ENCODE assay signal across 1 cellular context in the genomic region with DNA sequence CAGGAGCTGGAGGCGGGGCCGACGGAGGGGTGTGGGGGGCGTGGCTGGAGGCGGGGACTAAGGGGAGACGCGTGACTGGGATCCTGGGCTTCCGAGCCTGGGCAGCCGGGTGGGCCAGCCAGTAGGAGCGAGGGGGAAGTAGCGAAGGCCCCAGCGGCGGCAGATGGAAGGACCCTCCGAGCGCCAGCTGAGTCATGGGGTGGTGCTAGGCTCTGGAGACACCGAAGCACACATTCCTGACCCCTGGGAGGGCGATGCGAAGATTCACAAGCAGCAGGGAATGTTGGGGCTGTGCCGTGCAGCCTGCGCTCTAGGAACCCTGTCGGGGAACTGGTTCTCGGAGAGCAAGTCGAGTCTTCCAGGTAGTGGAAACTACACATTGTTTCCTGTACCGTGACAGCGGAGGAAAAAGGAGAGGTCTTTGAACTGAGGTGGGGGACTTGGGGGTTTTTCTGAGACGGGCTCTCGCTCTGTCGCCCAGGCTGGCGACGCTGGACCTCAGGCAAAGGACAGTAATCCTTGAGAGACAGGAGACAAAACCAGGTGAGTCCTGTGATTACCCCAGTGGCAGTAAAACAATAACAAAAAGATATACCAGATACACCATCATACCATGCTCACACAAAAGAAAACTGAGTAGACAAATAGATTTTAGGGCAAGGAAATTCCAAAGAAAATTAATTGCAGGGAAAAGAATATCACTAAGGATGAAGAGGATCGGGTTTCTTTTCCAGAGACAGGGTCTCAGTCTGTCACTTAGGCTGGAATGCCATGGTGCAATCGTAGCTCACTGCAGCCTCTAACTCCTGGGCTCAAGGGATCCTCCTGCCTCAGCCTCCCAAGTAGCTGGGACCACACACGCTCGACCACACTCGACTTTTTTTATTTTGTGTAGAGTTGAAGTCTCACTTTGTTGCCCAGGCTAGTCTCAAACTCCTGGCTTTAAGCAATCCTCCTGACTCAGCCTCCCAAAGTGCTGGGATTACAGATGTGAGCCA.
TF ChIP-seq lines count a peak whose summit lies in the region.

No MANE protein-coding gene starts in this region.

TF ChIP-seq in K562, 482 proteins besides CTCF, POLR2A, EP300 and RAD21 (continued from another document and continues in another):
- peak; percentile 54 for TF ChIP-seq TAF1 (IDR thresholded peaks at IDR 0.05; ENCODE audit: control insufficient read depth, extremely low read depth, insufficient read depth, low read length, severe bottlenecking)
- no peak for TF ChIP-seq NCOA4 (IDR thresholded peaks at IDR 0.05; ENCODE audit: partially characterized antibody)
- TF ChIP-seq KAT7 (CRISPR knock-in tag; IDR thresholded peaks at IDR 0.05; ENCODE audit: borderline replicate concordance): peak; percentile 30; the same call in 1 of the 2 replicates
- TF ChIP-seq CBFB (CRISPR knock-in tag; IDR thresholded peaks at IDR 0.05): no peak
- no peak for TF ChIP-seq MYNN (IDR thresholded peaks at IDR 0.05)
- TF ChIP-seq MYNN (CRISPR knock-in tag; IDR thresholded peaks at IDR 0.05): no peak
- no peak for TF ChIP-seq TAL1 (IDR thresholded peaks at IDR 0.05)
- TF ChIP-seq, protein P1, sequence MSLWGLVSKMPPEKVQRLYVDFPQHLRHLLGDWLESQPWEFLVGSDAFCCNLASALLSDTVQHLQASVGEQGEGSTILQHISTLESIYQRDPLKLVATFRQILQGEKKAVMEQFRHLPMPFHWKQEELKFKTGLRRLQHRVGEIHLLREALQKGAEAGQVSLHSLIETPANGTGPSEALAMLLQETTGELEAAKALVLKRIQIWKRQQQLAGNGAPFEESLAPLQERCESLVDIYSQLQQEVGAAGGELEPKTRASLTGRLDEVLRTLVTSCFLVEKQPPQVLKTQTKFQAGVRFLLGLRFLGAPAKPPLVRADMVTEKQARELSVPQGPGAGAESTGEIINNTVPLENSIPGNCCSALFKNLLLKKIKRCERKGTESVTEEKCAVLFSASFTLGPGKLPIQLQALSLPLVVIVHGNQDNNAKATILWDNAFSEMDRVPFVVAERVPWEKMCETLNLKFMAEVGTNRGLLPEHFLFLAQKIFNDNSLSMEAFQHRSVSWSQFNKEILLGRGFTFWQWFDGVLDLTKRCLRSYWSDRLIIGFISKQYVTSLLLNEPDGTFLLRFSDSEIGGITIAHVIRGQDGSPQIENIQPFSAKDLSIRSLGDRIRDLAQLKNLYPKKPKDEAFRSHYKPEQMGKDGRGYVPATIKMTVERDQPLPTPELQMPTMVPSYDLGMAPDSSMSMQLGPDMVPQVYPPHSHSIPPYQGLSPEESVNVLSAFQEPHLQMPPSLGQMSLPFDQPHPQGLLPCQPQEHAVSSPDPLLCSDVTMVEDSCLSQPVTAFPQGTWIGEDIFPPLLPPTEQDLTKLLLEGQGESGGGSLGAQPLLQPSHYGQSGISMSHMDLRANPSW (CRISPR knock-in tag; IDR thresholded peaks at IDR 0.05): no peak
- no peak for TF ChIP-seq XRCC3 (IDR thresholded peaks at IDR 0.05)
- 0 out of 2 replicates have a peak, but pooled peaks have one; percentile 13 for TF ChIP-seq BCOR (IDR thresholded peaks at IDR 0.05)
- TF ChIP-seq HDAC2 (IDR thresholded peaks at IDR 0.05): peak; percentile 64
- TF ChIP-seq, protein P2, sequence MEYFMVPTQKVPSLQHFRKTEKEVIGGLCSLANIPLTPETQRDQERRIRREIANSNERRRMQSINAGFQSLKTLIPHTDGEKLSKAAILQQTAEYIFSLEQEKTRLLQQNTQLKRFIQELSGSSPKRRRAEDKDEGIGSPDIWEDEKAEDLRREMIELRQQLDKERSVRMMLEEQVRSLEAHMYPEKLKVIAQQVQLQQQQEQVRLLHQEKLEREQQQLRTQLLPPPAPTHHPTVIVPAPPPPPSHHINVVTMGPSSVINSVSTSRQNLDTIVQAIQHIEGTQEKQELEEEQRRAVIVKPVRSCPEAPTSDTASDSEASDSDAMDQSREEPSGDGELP (CRISPR knock-in tag; IDR thresholded peaks at IDR 0.05; ENCODE audit: borderline replicate concordance): peak; percentile 81
- TF ChIP-seq SMARCB1 (IDR thresholded peaks at IDR 0.05; ENCODE audit: insufficient read length, low read depth): no peak
- no peak for TF ChIP-seq SIRT6 (IDR thresholded peaks at IDR 0.05; ENCODE audit: low read depth, low read length)
- TF ChIP-seq GABPB1 (CRISPR knock-in tag; IDR thresholded peaks at IDR 0.05): peak; percentile 53; the same call in 1 of the 2 replicates
- TF ChIP-seq FOSL1 (tag; conservative IDR thresholded peaks at IDR 0.05): peak; percentile 36; the same call in 1 of the 2 replicates
- TF ChIP-seq POLR3G (IDR thresholded peaks at IDR 0.05; ENCODE audit: extremely low read depth, insufficient read length, insufficient replicate concordance): no peak
- TF ChIP-seq, protein P3, sequence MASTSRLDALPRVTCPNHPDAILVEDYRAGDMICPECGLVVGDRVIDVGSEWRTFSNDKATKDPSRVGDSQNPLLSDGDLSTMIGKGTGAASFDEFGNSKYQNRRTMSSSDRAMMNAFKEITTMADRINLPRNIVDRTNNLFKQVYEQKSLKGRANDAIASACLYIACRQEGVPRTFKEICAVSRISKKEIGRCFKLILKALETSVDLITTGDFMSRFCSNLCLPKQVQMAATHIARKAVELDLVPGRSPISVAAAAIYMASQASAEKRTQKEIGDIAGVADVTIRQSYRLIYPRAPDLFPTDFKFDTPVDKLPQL (IDR thresholded peaks at IDR 0.05; ENCODE audit: extremely low read depth, insufficient read length): no peak
- TF ChIP-seq ETV5 (CRISPR knock-in tag; IDR thresholded peaks at IDR 0.05; ENCODE audit: low read depth): no peak
- TF ChIP-seq POU5F1 (IDR thresholded peaks at IDR 0.05; ENCODE audit: borderline replicate concordance, low read depth, low read length, partially characterized antibody): no peak
- TF ChIP-seq TEAD1 (CRISPR knock-in tag; IDR thresholded peaks at IDR 0.05): peak in 1 of 2 experiments; percentile 57; a peak in 1 of 4 replicates
- no peak for TF ChIP-seq JUND (IDR thresholded peaks at IDR 0.05; ENCODE audit: borderline replicate concordance, low read depth, low read length)
- no peak for TF ChIP-seq JUND (tag; IDR thresholded peaks at IDR 0.05; ENCODE audit: borderline replicate concordance, low read depth, low read length)
- TF ChIP-seq MXI1 (IDR thresholded peaks at IDR 0.05; ENCODE audit: low read depth, low read length): peak; percentile 62
- TF ChIP-seq HNRNPL (IDR thresholded peaks at IDR 0.05; ENCODE audit: low read depth, low read length): no peak
- no peak for TF ChIP-seq YBX1 (IDR thresholded peaks at IDR 0.05)
- TF ChIP-seq, protein P4, sequence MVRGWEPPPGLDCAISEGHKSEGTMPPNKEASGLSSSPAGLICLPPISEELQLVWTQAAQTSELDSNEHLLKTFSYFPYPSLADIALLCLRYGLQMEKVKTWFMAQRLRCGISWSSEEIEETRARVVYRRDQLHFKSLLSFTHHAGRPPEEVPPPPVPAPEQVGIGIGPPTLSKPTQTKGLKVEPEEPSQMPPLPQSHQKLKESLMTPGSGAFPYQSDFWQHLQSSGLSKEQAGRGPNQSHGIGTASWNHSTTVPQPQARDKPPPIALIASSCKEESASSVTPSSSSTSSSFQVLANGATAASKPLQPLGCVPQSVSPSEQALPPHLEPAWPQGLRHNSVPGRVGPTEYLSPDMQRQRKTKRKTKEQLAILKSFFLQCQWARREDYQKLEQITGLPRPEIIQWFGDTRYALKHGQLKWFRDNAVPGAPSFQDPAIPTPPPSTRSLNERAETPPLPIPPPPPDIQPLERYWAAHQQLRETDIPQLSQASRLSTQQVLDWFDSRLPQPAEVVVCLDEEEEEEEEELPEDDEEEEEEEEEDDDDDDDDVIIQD (CRISPR knock-in tag; IDR thresholded peaks at IDR 0.05): no peak
- TF ChIP-seq RCOR1 (IDR thresholded peaks at IDR 0.05; ENCODE audit: borderline replicate concordance in 1 of 2, low read depth in 2 of 2, low read length in 2 of 2): peak in 1 of 2 experiments; percentile 15; a peak in 1 of 4 replicates
- no peak for TF ChIP-seq ZNF445 (CRISPR knock-in tag; IDR thresholded peaks at IDR 0.05; ENCODE audit: low read depth)
- peak in 1 of 2 experiments; percentile 48; a peak in 1 of 4 replicates for TF ChIP-seq FOXK2 (conservative IDR thresholded peaks at IDR 0.05 in 1 of 2, IDR thresholded peaks at IDR 0.05 in 1 of 2; ENCODE audit: low read depth in 2 of 2)
- TF ChIP-seq MAFG (tag; conservative IDR thresholded peaks at IDR 0.05): peak; percentile 36; the same call in 1 of the 2 replicates
- TF ChIP-seq BHLHE40 (IDR thresholded peaks at IDR 0.05; ENCODE audit: low read length): 0 out of 2 replicates have a peak, but pooled peaks have one; percentile 1
- TF ChIP-seq, protein P5, sequence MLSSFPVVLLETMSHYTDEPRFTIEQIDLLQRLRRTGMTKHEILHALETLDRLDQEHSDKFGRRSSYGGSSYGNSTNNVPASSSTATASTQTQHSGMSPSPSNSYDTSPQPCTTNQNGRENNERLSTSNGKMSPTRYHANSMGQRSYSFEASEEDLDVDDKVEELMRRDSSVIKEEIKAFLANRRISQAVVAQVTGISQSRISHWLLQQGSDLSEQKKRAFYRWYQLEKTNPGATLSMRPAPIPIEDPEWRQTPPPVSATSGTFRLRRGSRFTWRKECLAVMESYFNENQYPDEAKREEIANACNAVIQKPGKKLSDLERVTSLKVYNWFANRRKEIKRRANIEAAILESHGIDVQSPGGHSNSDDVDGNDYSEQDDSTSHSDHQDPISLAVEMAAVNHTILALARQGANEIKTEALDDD (IDR thresholded peaks at IDR 0.05): no peak
- TF ChIP-seq MAFF (IDR thresholded peaks at IDR 0.05; ENCODE audit: low read length): 0 out of 2 replicates have a peak, but pooled peaks have one; percentile 4
- peak; percentile 71; the same call in 1 of the 2 replicates for TF ChIP-seq SMARCE1 (IDR thresholded peaks at IDR 0.05)
- TF ChIP-seq, protein P6, sequence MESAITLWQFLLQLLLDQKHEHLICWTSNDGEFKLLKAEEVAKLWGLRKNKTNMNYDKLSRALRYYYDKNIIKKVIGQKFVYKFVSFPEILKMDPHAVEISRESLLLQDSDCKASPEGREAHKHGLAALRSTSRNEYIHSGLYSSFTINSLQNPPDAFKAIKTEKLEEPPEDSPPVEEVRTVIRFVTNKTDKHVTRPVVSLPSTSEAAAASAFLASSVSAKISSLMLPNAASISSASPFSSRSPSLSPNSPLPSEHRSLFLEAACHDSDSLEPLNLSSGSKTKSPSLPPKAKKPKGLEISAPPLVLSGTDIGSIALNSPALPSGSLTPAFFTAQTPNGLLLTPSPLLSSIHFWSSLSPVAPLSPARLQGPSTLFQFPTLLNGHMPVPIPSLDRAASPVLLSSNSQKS (CRISPR knock-in tag; IDR thresholded peaks at IDR 0.05): no peak
- TF ChIP-seq PHF21A (IDR thresholded peaks at IDR 0.05; ENCODE audit: borderline replicate concordance, low read depth): no peak
- TF ChIP-seq ZNF121 (CRISPR knock-in tag; conservative IDR thresholded peaks at IDR 0.05): no peak
- TF ChIP-seq NFYB (IDR thresholded peaks at IDR 0.05; ENCODE audit: extremely low read depth, insufficient read length): peak; percentile 20
- no peak for TF ChIP-seq NCOA6 (IDR thresholded peaks at IDR 0.05)
- no peak for TF ChIP-seq BRF1 (IDR thresholded peaks at IDR 0.05; ENCODE audit: borderline replicate concordance, extremely low read depth, insufficient read length)
- TF ChIP-seq FOXA3 (CRISPR knock-in tag; conservative IDR thresholded peaks at IDR 0.05 in 1 of 2, IDR thresholded peaks at IDR 0.05 in 1 of 2): no peak
- TF ChIP-seq C11orf30 (IDR thresholded peaks at IDR 0.05; ENCODE audit: low read depth): peak; percentile 54; the same call in 1 of the 2 replicates
- TF ChIP-seq, protein P7, sequence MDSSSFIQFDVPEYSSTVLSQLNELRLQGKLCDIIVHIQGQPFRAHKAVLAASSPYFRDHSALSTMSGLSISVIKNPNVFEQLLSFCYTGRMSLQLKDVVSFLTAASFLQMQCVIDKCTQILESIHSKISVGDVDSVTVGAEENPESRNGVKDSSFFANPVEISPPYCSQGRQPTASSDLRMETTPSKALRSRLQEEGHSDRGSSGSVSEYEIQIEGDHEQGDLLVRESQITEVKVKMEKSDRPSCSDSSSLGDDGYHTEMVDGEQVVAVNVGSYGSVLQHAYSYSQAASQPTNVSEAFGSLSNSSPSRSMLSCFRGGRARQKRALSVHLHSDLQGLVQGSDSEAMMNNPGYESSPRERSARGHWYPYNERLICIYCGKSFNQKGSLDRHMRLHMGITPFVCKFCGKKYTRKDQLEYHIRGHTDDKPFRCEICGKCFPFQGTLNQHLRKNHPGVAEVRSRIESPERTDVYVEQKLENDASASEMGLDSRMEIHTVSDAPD (CRISPR knock-in tag; IDR thresholded peaks at IDR 0.05): no peak
- 0 out of 2 replicates have a peak, but pooled peaks have one; percentile 21 for TF ChIP-seq MIER1 (IDR thresholded peaks at IDR 0.05; ENCODE audit: low read depth)
